In the genomic region with DNA sequence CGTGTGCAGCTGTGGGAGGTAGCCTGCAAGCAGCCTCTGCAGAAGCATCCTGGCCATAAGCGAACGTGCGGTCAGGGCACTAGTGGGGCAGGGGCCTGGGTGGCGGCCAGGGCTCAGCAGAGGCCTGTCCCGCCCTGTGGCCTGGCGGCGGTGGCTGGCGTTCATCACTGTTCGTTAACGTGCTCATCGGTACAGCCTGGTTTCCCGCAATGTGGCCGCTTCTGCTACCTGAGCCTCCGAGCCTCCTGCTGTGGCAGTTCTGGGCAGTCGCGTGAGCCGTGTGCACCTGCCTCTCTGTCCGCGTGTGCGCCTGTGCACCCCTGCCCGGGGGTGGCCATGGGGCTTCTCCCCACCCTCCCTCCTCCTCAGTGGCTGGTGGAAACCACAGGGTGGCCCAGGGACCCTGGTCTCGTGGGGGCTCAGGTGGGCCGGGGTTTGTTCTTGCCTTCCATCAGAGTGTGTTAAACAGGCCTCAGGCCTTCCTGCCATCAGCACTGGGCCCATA, we compare ENCODE assay signal across 17 cellular contexts.
DNase-seq lines count a peak whose midpoint lies in the region; ATAC-seq, FAIRE-seq and TF ChIP-seq lines count a peak whose summit lies in the region.
"Had no signal": no experiment of that assay in that cellular context is flagged by ENCODE, and none has a peak within 500 bp of the region (broad histone marks: within the 10 kb centered on the region; RNA-seq: fewer than 3 reads in every experiment).

No MANE protein-coding gene starts in this region.

- H3K36me3 Mint-ChIP-seq in endodermal cell (ENCODE audit: low read depth) (no peaks in the 10 kb centered on the region), HFFc6 (ENCODE audit: low read depth) (no peaks in the 10 kb centered on the region)
- H3K36me3 Mint-ChIP-seq in natural killer cell treated with Interleukin-12 subunit alpha and Interleukin-12 subunit beta and Interleukin-15 and Interleukin-18, amount 100 ng/mL, for 72 hours = no peaks in the 10 kb centered on the region
- no peaks in the 10 kb centered on the region for H3K36me3 Mint-ChIP-seq in activated T-helper 1 cell treated with anti-CD3 and anti-CD28 coated beads, Interleukin-12 subunit alpha, Interleukin-12 subunit beta, Interleukin-2, Interleukin-4 antibody, amounts not matched to agents 30 ng/mL and 10 ng/mL and 1 ng/mL, durations not matched to agents 14 hours and 24 hours and 36 hours (ENCODE audit: low read depth)

- H3K27me3 ChIP-seq in endodermal cell (ENCODE audit: control insufficient read depth, insufficient read depth, low read length, poor library complexity, severe bottlenecking) = peaks cover 14% of the 10 kb centered on the region
- H3K27me3 ChIP-seq: esophagus muscularis mucosa, SJSA1 had no signal

- H3K27me3 Mint-ChIP-seq in endodermal cell (ENCODE audit: insufficient read depth) (peaks cover 50% of the 10 kb centered on the region), HFFc6 (ENCODE audit: insufficient read depth) (peaks cover 5% of the 10 kb centered on the region)
- H3K27me3 Mint-ChIP-seq in natural killer cell treated with Interleukin-12 subunit alpha and Interleukin-12 subunit beta and Interleukin-15 and Interleukin-18, amount 100 ng/mL, for 72 hours = no peaks in the 10 kb centered on the region
- no peaks in the 10 kb centered on the region for H3K27me3 Mint-ChIP-seq in activated T-helper 1 cell treated with anti-CD3 and anti-CD28 coated beads, Interleukin-12 subunit alpha, Interleukin-12 subunit beta, Interleukin-2, Interleukin-4 antibody, amounts not matched to agents 30 ng/mL and 10 ng/mL and 1 ng/mL, durations not matched to agents 14 hours and 24 hours and 36 hours (ENCODE audit: insufficient read depth)

- no peak overlapping the region for H3K9ac ChIP-seq in endodermal cell (ENCODE audit: extremely low read depth, low read length, poor library complexity, severe bottlenecking)

- H3K36me3 ChIP-seq in endodermal cell (ENCODE audit: control insufficient read depth, insufficient read depth, low read length) = no peaks in the 10 kb centered on the region
- H3K36me3 ChIP-seq: SJSA1 had no signal

- peak; percentile 1 for DNase-seq in stimulated activated CD4-positive, alpha-beta T cell treated with anti-CD3 and anti-CD28 coated beads, Interleukin-1b, Interleukin-23, amount 100 ng/mL, for 48 hours
- no peak for DNase-seq in stimulated activated CD4-positive, alpha-beta T cell treated with anti-CD3 and anti-CD28 coated beads, Interleukin-4, amount 100 ng/mL, for 24 hours
- peak; percentile 43 for DNase-seq in endodermal cell
- peak; percentile 59 for DNase-seq in natural killer cell treated with Interleukin-12 subunit alpha and Interleukin-12 subunit beta and Interleukin-15 and Interleukin-18, amount 100 ng/mL, for 72 hours (ENCODE audit: low spot score)
- no peak for DNase-seq in HFFc6
- no peak for DNase-seq in activated T-helper 1 cell treated with anti-CD3 and anti-CD28 coated beads, Interleukin-12 subunit alpha, Interleukin-12 subunit beta, Interleukin-2, Interleukin-4 antibody, amounts not matched to agents 30 ng/mL and 10 ng/mL and 1 ng/mL, durations not matched to agents 14 hours and 24 hours and 36 hours (ENCODE audit: low spot score)
- no peak for DNase-seq in GM12892 (ENCODE audit: insufficient read length)
- DNase-seq: amniotic stem cell, cortex of kidney, GOT3, hypothalamus, MV-4-11, NCI-H2171 had no signal

- no peak for TF ChIP-seq CTCF in endodermal cell (conservative IDR thresholded peaks at IDR 0.05)
- no peak for TF ChIP-seq CTCF in HFFc6 (IDR thresholded peaks at IDR 0.05)

- ATAC-seq in natural killer cell treated with Interleukin-12 subunit alpha and Interleukin-12 subunit beta and Interleukin-15 and Interleukin-18, amount 100 ng/mL, for 72 hours = no peak
- no peak for ATAC-seq in HG03039 (IDR thresholded peaks at IDR 0.05; ENCODE audit: unreplicated experiment)

- intact Hi-C loops in activated T-helper 1 cell treated with anti-CD3 and anti-CD28 coated beads, Interleukin-12 subunit alpha, Interleukin-12 subunit beta, Interleukin-2, Interleukin-4 antibody, amounts not matched to agents 30 ng/mL and 10 ng/mL and 1 ng/mL, durations not matched to agents 14 hours and 24 hours and 36 hours (cut with micrococcal nuclease) = no loop called here

- H3K4me3 Mint-ChIP-seq in endodermal cell (no peak overlapping the region), HFFc6 (no peak overlapping the region)
- no peak overlapping the region for H3K4me3 Mint-ChIP-seq in natural killer cell treated with Interleukin-12 subunit alpha and Interleukin-12 subunit beta and Interleukin-15 and Interleukin-18, amount 100 ng/mL, for 72 hours
- no peak overlapping the region for H3K4me3 Mint-ChIP-seq in activated T-helper 1 cell treated with anti-CD3 and anti-CD28 coated beads, Interleukin-12 subunit alpha, Interleukin-12 subunit beta, Interleukin-2, Interleukin-4 antibody, amounts not matched to agents 30 ng/mL and 10 ng/mL and 1 ng/mL, durations not matched to agents 14 hours and 24 hours and 36 hours

- H3K4me1 Mint-ChIP-seq in endodermal cell (peaks cover 6% of the 10 kb centered on the region), HFFc6 (ENCODE audit: low read depth) (no peaks in the 10 kb centered on the region)
- no peaks in the 10 kb centered on the region for H3K4me1 Mint-ChIP-seq in natural killer cell treated with Interleukin-12 subunit alpha and Interleukin-12 subunit beta and Interleukin-15 and Interleukin-18, amount 100 ng/mL, for 72 hours (ENCODE audit: low read depth in 2 of 2)
- no peaks in the 10 kb centered on the region for H3K4me1 Mint-ChIP-seq in activated T-helper 1 cell treated with anti-CD3 and anti-CD28 coated beads, Interleukin-12 subunit alpha, Interleukin-12 subunit beta, Interleukin-2, Interleukin-4 antibody, amounts not matched to agents 30 ng/mL and 10 ng/mL and 1 ng/mL, durations not matched to agents 14 hours and 24 hours and 36 hours (ENCODE audit: low read depth)

- no peak for FAIRE-seq in GM12892 (lab: Jason Lieb, UNC)

- TF ChIP-seq POLR2A in GM12892 (IDR thresholded peaks at IDR 0.05; ENCODE audit: low read depth, low read length) = no peak

- no peaks in the 10 kb centered on the region for H3K9me3 Mint-ChIP-seq in endodermal cell
- no peaks in the 10 kb centered on the region for H3K9me3 Mint-ChIP-seq in natural killer cell treated with Interleukin-12 subunit alpha and Interleukin-12 subunit beta and Interleukin-15 and Interleukin-18, amount 100 ng/mL, for 72 hours
- H3K9me3 Mint-ChIP-seq in HFFc6 = no peaks in the 10 kb centered on the region
- H3K9me3 Mint-ChIP-seq in activated T-helper 1 cell treated with anti-CD3 and anti-CD28 coated beads, Interleukin-12 subunit alpha, Interleukin-12 subunit beta, Interleukin-2, Interleukin-4 antibody, amounts not matched to agents 30 ng/mL and 10 ng/mL and 1 ng/mL, durations not matched to agents 14 hours and 24 hours and 36 hours = no peaks in the 10 kb centered on the region

- H3K4me3 ChIP-seq in endodermal cell (ENCODE audit: low read length) = no peak overlapping the region
- H3K4me3 ChIP-seq: esophagus muscularis mucosa, lung, SJSA1 had no signal

- no peaks in the 10 kb centered on the region for H3K9me3 ChIP-seq in endodermal cell (ENCODE audit: control insufficient read depth, low read length)
- H3K9me3 ChIP-seq: esophagus muscularis mucosa had no signal

- peaks cover 7% of the 10 kb centered on the region for H3K4me1 ChIP-seq in endodermal cell (ENCODE audit: control insufficient read depth, insufficient read depth, low read length)

- H3K27ac ChIP-seq in endodermal cell (ENCODE audit: low read depth, low read length) = no peak overlapping the region
- H3K27ac ChIP-seq: esophagus muscularis mucosa, SJSA1 had no signal

- H3K27ac Mint-ChIP-seq in endodermal cell (no peak overlapping the region), HFFc6 (no peak overlapping the region)
- no peak overlapping the region for H3K27ac Mint-ChIP-seq in natural killer cell treated with Interleukin-12 subunit alpha and Interleukin-12 subunit beta and Interleukin-15 and Interleukin-18, amount 100 ng/mL, for 72 hours
- H3K27ac Mint-ChIP-seq in activated T-helper 1 cell treated with anti-CD3 and anti-CD28 coated beads, Interleukin-12 subunit alpha, Interleukin-12 subunit beta, Interleukin-2, Interleukin-4 antibody, amounts not matched to agents 30 ng/mL and 10 ng/mL and 1 ng/mL, durations not matched to agents 14 hours and 24 hours and 36 hours = no peak overlapping the region

- WGBS in endodermal cell (ENCODE audit: insufficient coverage in 1 of 2, insufficient read length in 1 of 2), 2 experiments = 94 to 96% methylated on average over 24 of the region's 24 CpGs

Comparison
In these comparisons a context has a peak if more than half of its experiments do, and no peak if none do; other contexts are left out.
1. DNase-seq: peak in stimulated activated CD4-positive, alpha-beta T cell treated with anti-CD3 and anti-CD28 coated beads, Interleukin-1b, Interleukin-23, amount 100 ng/mL, for 48 hours (single experiment), endodermal cell (single experiment) and natural killer cell treated with Interleukin-12 subunit alpha and Interleukin-12 subunit beta and Interleukin-15 and Interleukin-18, amount 100 ng/mL, for 72 hours (single experiment); none in stimulated activated CD4-positive, alpha-beta T cell treated with anti-CD3 and anti-CD28 coated beads, Interleukin-4, amount 100 ng/mL, for 24 hours (single experiment), HFFc6 (single experiment), activated T-helper 1 cell treated with anti-CD3 and anti-CD28 coated beads, Interleukin-12 subunit alpha, Interleukin-12 subunit beta, Interleukin-2, Interleukin-4 antibody, amounts not matched to agents 30 ng/mL and 10 ng/mL and 1 ng/mL, durations not matched to agents 14 hours and 24 hours and 36 hours (single experiment) and GM12892 (single experiment).